In genomic region chr4:152509595-152510209, GRCh38 we compare ENCODE assay signal across 21 cellular contexts. TPM values are rescaled to one million over a fixed set of nuclear protein-coding genes. Genes with fewer than 3 reads are reported as not detected.
DNase-seq lines count a peak whose midpoint lies in the region; ATAC-seq and TF ChIP-seq lines count a peak whose summit lies in the region.
"Had no signal": no experiment of that assay in that cellular context is flagged by ENCODE, and none has a peak within 500 bp of the region (broad histone marks: within the 10 kb centered on the region; RNA-seq: fewer than 3 reads in every experiment).

No MANE protein-coding gene starts in this region.

- H3K36me3 Mint-ChIP-seq in IgD-negative memory B cell = peaks cover 2% of the 10 kb centered on the region
- peaks cover 25% of the 10 kb centered on the region for H3K36me3 Mint-ChIP-seq in effector memory CD8-positive, alpha-beta T cell (ENCODE audit: insufficient read depth)
- 0 out of 2 replicates have a peak, but pooled peaks cover 4% of the 10 kb centered on the region for H3K36me3 Mint-ChIP-seq in HFFc6 (ENCODE audit: low read depth)

- H3K27ac ChIP-seq in substantia nigra (ENCODE audit: low read depth, low read length, poor library complexity, severe bottlenecking) = no peak overlapping the region
- H3K27ac ChIP-seq: ascending aorta, heart left ventricle, Peyer's patch, upper lobe of right lung, VCaP had no signal

- no peaks in the 10 kb centered on the region for H3K9me3 Mint-ChIP-seq in IgD-negative memory B cell
- H3K9me3 Mint-ChIP-seq in effector memory CD8-positive, alpha-beta T cell = no peaks in the 10 kb centered on the region
- no peaks in the 10 kb centered on the region for H3K9me3 Mint-ChIP-seq in HFFc6

- TF ChIP-seq CTCF in HFFc6 (IDR thresholded peaks at IDR 0.05) = no peak

- H3K27me3 Mint-ChIP-seq in IgD-negative memory B cell (no peaks in the 10 kb centered on the region), HFFc6 (ENCODE audit: insufficient read depth) (no peaks in the 10 kb centered on the region)
- no peaks in the 10 kb centered on the region for H3K27me3 Mint-ChIP-seq in effector memory CD8-positive, alpha-beta T cell

- DNase-seq in CD1c-positive myeloid dendritic cell (ENCODE audit: extremely low spot score) (peak; percentile 47), NCI-H446 (lab: John Stamatoyannopoulos, UW) (no peak), substantia nigra (lab: John Stamatoyannopoulos, UW) (no peak), HFFc6 (no peak)
- no peak for DNase-seq in effector memory CD8-positive, alpha-beta T cell
- DNase-seq: activated naive CD4-positive, alpha-beta T cell; cortex of kidney; DND-41; erythroblast; heart left ventricle; KBM-7; NCI-H1417 treated with DMSO at 0.1 percent for 48 hours; NCI-H510A treated with DMSO at 0.1 percent for 48 hours; Peyer's patch; stimulated activated CD4-positive, alpha-beta T cell treated with anti-CD3 and anti-CD28 coated beads, Interleukin-4, amount 100 ng/mL, for 1 hour; upper lobe of right lung had no signal

- ATAC-seq in GM18907 (IDR thresholded peaks at IDR 0.05; ENCODE audit: unreplicated experiment) (peak; percentile 53), HG03469 (IDR thresholded peaks at IDR 0.05; ENCODE audit: unreplicated experiment) (no peak)
- ATAC-seq in effector memory CD8-positive, alpha-beta T cell (replicated peaks) = no peak
- ATAC-seq: heart left ventricle, upper lobe of right lung had no signal

- H3K27ac Mint-ChIP-seq in IgD-negative memory B cell (peak overlapping the region in 2 of 3 donors; percentile 54 to 87), HFFc6 (no peak overlapping the region; the same call in 1 of the 2 replicates)
- H3K27ac Mint-ChIP-seq in effector memory CD8-positive, alpha-beta T cell = peak overlapping the region; percentile 91 to 92

- peak overlapping the region in 3 of 4 donors; percentile 57 to 95 (median 68) for H3K4me3 Mint-ChIP-seq in IgD-negative memory B cell
- peak overlapping the region; percentile 78 to 79 for H3K4me3 Mint-ChIP-seq in effector memory CD8-positive, alpha-beta T cell
- no peak overlapping the region for H3K4me3 Mint-ChIP-seq in HFFc6

- H3K4me1 Mint-ChIP-seq in IgD-negative memory B cell (peaks cover 31 to 55% (median 46%) of the 10 kb centered on the region in 3 donors), HFFc6 (ENCODE audit: low read depth) (peaks cover 26% of the 10 kb centered on the region)
- H3K4me1 Mint-ChIP-seq in effector memory CD8-positive, alpha-beta T cell (ENCODE audit: low read depth in 2 of 2) = peaks cover 29 to 52% of the 10 kb centered on the region in 2 donors

RNA-seq across cellular contexts. Expression of gene FBXW7, which starts 26.2 kb away (rescaled TPM):
- 39.7 TPM for polyA plus RNA-seq in IgD-negative memory B cell
- total RNA-seq in HFFc6 (2021; fragmentation: NEBNext Ultra II Directional; extraction: Animal tissue kit (Norgen Biotek cat#: 25700)) = 10 to 100 TPM; 17.4 to 26.1 (median 19.5) TPM
